Comparison of ENCODE assay signal across 1 cellular context in the genomic region with DNA sequence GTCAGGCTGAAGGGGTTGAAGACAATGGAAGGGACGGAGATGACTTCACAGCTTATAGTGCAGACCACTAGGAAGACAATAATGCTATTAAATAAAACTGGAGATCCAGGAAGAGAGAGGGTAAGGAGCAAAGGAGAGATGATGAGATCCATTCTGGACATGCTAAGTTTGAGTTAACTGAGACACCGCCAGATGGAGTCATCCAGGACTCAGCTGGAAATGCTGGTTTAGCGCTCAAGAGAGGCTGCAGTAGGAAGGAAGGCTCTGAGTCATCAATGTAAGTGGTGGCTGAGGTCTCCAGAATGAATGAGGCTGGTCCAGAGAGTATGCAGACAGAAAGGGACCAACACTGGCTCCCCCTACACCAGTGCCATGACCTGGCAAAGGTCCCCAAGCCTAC.
TF ChIP-seq lines count a peak whose summit lies in the region.

No MANE protein-coding gene starts in this region.

TF ChIP-seq in HepG2, 621 proteins besides CTCF, POLR2A, EP300 and RAD21 (continued from another document):
- TF ChIP-seq, protein P1, sequence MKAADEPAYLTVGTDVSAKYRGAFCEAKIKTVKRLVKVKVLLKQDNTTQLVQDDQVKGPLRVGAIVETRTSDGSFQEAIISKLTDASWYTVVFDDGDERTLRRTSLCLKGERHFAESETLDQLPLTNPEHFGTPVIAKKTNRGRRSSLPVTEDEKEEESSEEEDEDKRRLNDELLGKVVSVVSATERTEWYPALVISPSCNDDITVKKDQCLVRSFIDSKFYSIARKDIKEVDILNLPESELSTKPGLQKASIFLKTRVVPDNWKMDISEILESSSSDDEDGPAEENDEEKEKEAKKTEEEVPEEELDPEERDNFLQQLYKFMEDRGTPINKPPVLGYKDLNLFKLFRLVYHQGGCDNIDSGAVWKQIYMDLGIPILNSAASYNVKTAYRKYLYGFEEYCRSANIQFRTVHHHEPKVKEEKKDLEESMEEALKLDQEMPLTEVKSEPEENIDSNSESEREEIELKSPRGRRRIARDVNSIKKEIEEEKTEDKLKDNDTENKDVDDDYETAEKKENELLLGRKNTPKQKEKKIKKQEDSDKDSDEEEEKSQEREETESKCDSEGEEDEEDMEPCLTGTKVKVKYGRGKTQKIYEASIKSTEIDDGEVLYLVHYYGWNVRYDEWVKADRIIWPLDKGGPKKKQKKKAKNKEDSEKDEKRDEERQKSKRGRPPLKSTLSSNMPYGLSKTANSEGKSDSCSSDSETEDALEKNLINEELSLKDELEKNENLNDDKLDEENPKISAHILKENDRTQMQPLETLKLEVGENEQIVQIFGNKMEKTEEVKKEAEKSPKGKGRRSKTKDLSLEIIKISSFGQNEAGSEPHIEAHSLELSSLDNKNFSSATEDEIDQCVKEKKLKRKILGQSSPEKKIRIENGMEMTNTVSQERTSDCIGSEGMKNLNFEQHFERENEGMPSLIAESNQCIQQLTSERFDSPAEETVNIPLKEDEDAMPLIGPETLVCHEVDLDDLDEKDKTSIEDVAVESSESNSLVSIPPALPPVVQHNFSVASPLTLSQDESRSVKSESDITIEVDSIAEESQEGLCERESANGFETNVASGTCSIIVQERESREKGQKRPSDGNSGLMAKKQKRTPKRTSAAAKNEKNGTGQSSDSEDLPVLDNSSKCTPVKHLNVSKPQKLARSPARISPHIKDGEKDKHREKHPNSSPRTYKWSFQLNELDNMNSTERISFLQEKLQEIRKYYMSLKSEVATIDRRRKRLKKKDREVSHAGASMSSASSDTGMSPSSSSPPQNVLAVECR (CRISPR knock-in tag; IDR thresholded peaks at IDR 0.05; ENCODE audit: borderline replicate concordance) = no peak
